In genomic region chr3:146293401-146293800, GRCh38 we compare ENCODE assay signal across 1 cellular context. TPM values are rescaled to one million over a fixed set of nuclear protein-coding genes. Genes with fewer than 3 reads are reported as not detected.
"Had no signal": no experiment of that assay in that cellular context is flagged by ENCODE, and none has a peak within 500 bp of the region (broad histone marks: within the 10 kb centered on the region; RNA-seq: fewer than 3 reads in every experiment).

No MANE protein-coding gene starts in this region.

RNA-seq across cellular contexts. Expression of gene PLSCR4, which starts 42.5 kb away (rescaled TPM):
- polyA plus RNA-seq: IgD-negative memory B cell had no signal
